30 cellular contexts compared by ENCODE assay signal in the genomic region with DNA sequence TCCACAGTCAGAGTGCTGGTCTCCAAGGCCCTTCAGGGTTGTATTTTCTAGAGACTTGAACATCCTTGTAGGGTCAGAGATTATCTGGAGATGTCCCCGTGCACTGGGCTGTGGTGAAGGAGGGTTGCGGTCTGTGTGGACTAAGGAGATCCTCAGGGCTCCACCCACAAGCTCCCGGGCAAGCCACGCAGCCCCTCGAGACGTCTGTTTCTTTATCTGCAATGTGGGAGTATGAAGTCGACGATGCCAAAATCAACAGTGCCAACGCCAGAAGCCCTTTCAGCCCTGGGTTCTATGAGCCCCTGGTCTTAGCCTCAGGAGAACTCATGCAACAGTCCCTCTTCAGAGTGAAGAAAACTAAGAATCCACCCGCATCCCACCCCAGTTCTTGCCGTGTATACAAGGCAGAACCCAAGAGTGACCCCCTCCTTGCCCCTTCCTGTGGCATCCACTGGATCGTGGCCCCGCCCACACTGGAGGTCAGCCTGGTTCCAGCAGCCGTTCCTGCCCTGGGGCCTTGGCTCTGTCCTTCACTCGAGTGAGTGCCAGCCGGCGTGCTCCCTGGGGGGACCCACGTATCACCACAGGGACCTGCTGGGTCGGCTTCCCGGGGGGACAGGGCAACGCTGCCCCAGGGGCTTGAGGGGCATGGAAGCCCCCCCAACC. TPM values are rescaled to one million over a fixed set of nuclear protein-coding genes. Genes with fewer than 3 reads are reported as not detected.
DNase-seq lines count a peak whose midpoint lies in the region; ATAC-seq, FAIRE-seq and TF ChIP-seq lines count a peak whose summit lies in the region.
"Had no signal": no experiment of that assay in that cellular context is flagged by ENCODE, and none has a peak within 500 bp of the region (broad histone marks: within the 10 kb centered on the region; RNA-seq: fewer than 3 reads in every experiment).

No MANE protein-coding gene starts in this region.

- H2AK5ac ChIP-seq in H9 (ENCODE audit: insufficient read length, low read length), result no peak overlapping the region

- TF ChIP-seq POLR2A in A549 (IDR thresholded peaks at IDR 0.05; ENCODE audit: low read length) (no peak), adrenal gland (IDR thresholded peaks at IDR 0.05) (no peak)

- FAIRE-seq in A549 (lab: Jason Lieb, UNC), result no peak
- FAIRE-seq: A204.1, GM12878, H1, K562, RCC 7860 had no signal

- H3K9ac ChIP-seq in H9 (ENCODE audit: extremely low read depth, insufficient read length, low read length), result no peak overlapping the region

- no peak overlapping the region for H4K8ac ChIP-seq in H9 (replicated peaks; ENCODE audit: insufficient read length, low read depth, low read length)

- H3K79me1 ChIP-seq in H9 (ENCODE audit: insufficient read depth, low read depth, low read length, poor library complexity, severe bottlenecking), result no peaks in the 10 kb centered on the region

- no peak overlapping the region for H4K91ac ChIP-seq in H9 (ENCODE audit: insufficient read length, low read depth, low read length)

- H3K27me3 ChIP-seq in adrenal gland (peaks cover 6% of the 10 kb centered on the region), osteoblast (ENCODE audit: insufficient read depth, low read length) (peaks cover 11% of the 10 kb centered on the region), H9 (ENCODE audit: insufficient read depth, low read length) (peaks cover 16% of the 10 kb centered on the region)

- no peak overlapping the region for H3K27ac Mint-ChIP-seq in H9
- H3K27ac Mint-ChIP-seq: CD8-positive, alpha-beta T cell had no signal

- no peak overlapping the region for H2BK20ac ChIP-seq in H9 (ENCODE audit: low read depth, low read length, poor library complexity, severe bottlenecking)

- intact Hi-C loops in adrenal gland (cut with DNase I), result no loop called here

- no peak overlapping the region for H3K4me3 ChIP-seq in A549
- H3K4me3 ChIP-seq in HEK293 (ENCODE audit: low read depth, low read length), result no peak overlapping the region
- no peak overlapping the region for H3K4me3 ChIP-seq in adrenal gland
- no peak overlapping the region for H3K4me3 ChIP-seq in osteoblast (ENCODE audit: insufficient read depth, low read length)
- H3K4me3 ChIP-seq: GM12878, K562, SJSA1 had no signal

- no peaks in the 10 kb centered on the region; a peak in 1 of 7 replicates for H3K36me3 Mint-ChIP-seq in H9 (ENCODE audit: insufficient read depth in 1 of 3, low read depth in 3 of 3)
- H3K36me3 Mint-ChIP-seq: CD8-positive, alpha-beta T cell had no signal

- CTCF ChIA-PET in A549 (lab: Yijun Ruan, JAX) (interaction anchor here (1.4 to 7.4 kb wide), 5 partner anchors 9 to 657 kb away, joined by 4 to 55 read pairs (median 8); no protein-coding TSS in a partner anchor), HEK293 (lab: Yijun Ruan, JAX) (no interaction called here)

- no peak overlapping the region for H3K4ac ChIP-seq in H9 (ENCODE audit: low read depth, low read length)

- H3K4me3 Mint-ChIP-seq in H9, result no peak overlapping the region
- H3K4me3 Mint-ChIP-seq: CD8-positive, alpha-beta T cell had no signal

- no peak for DNase-seq in A549 (ENCODE audit: low read depth in 1 of 2, low spot score in 1 of 2)
- DNase-seq in adrenal gland, result peak in 4 of 7 donors; percentile 38 to 62 (median 60)
- peak; percentile 54 for DNase-seq in osteoblast (ENCODE audit: insufficient read length, low spot score, missing footprints)
- no peak for DNase-seq in H9
- DNase-seq in activated effector memory CD4-positive, alpha-beta T cell treated with anti-CD3 and anti-CD28 coated beads, Interleukin-2, amount 50 U/mL, for 16 hours, result no peak
- no peak for DNase-seq in activated CD8-positive, alpha-beta memory T cell treated with anti-CD3 and anti-CD28 coated beads for 24 hours
- DNase-seq: AML-193; CD8-positive, alpha-beta T cell; DMS 273 treated with DMSO at 0.1 percent for 48 hours; DMS79; EL; GDM1; Kasumi-1; NCI-H2029; NCI-H446 treated with DMSO at 0.1 percent for 48 hours; NCI-H526; NCI-H82 had no signal

- no peak overlapping the region for H3K23ac ChIP-seq in H9 (ENCODE audit: insufficient read length, low read depth, low read length)

- H3K56ac ChIP-seq in H9 (ENCODE audit: insufficient read length, low read depth, low read length), result no peak overlapping the region

- H3K36me3 ChIP-seq in HEK293 (ENCODE audit: control insufficient read depth in 2 of 2, insufficient read depth in 1 of 2, low read length in 2 of 2) (no peaks in the 10 kb centered on the region), adrenal gland (replicated peaks in 1 of 2) (no peaks in the 10 kb centered on the region), osteoblast (ENCODE audit: insufficient read depth, low read length) (no peaks in the 10 kb centered on the region)
- H3K36me3 ChIP-seq: SJSA1 had no signal

- TF ChIP-seq CTCF in A549 (IDR thresholded peaks at IDR 0.05) (no peak), HEK293 (tag by site-specific recombination; IDR thresholded peaks at IDR 0.05) (no peak), adrenal gland (IDR thresholded peaks at IDR 0.05) (no peak), osteoblast (IDR thresholded peaks at IDR 0.05; ENCODE audit: extremely low read depth, low read depth, low read length) (no peak), H9 (conservative IDR thresholded peaks at IDR 0.05) (no peak)

- H3K23me2 ChIP-seq in H9 (ENCODE audit: insufficient read length, low read depth, low read length, poor library complexity, severe bottlenecking), result peaks cover 3% of the 10 kb centered on the region

- H3K14ac ChIP-seq in H9 (ENCODE audit: insufficient read depth, low read length), result no peak overlapping the region

- TF ChIP-seq EP300 in A549 (IDR thresholded peaks at IDR 0.05), result no peak

- H3K18ac ChIP-seq in H9 (ENCODE audit: insufficient read length, low read depth, low read length), result no peak overlapping the region

- H3K4me2 ChIP-seq in A549 (no peak overlapping the region), osteoblast (ENCODE audit: insufficient read depth, low read length) (no peak overlapping the region), H9 (ENCODE audit: insufficient read depth, insufficient read length, low read length) (no peak overlapping the region)

- H3K79me2 ChIP-seq in osteoblast (ENCODE audit: insufficient read depth, low read length), result no peaks in the 10 kb centered on the region
- H3K79me2 ChIP-seq in H9 (ENCODE audit: insufficient read depth, low read length), result no peaks in the 10 kb centered on the region

- H2BK12ac ChIP-seq in H9 (ENCODE audit: insufficient read length, low read depth, low read length), result no peak overlapping the region

- no peak overlapping the region for H3T11ph ChIP-seq in H9 (ENCODE audit: low read length)

- H2BK15ac ChIP-seq in H9 (ENCODE audit: low read depth, low read length), result no peak overlapping the region

- no peaks in the 10 kb centered on the region for H3K9me3 Mint-ChIP-seq in H9
- H3K9me3 Mint-ChIP-seq: CD8-positive, alpha-beta T cell had no signal

- peaks cover 0 to 15% of the 10 kb centered on the region in 2 experiments; a peak in 2 of 4 replicates for H3K4me1 Mint-ChIP-seq in H9

- ATAC-seq in A549 (no peak), HG02981 (IDR thresholded peaks at IDR 0.05; ENCODE audit: unreplicated experiment) (no peak)
- ATAC-seq: CD8-positive, alpha-beta T cell; GM12878; HCT116; K562 had no signal

- no peak overlapping the region for H2BK5ac ChIP-seq in H9 (ENCODE audit: insufficient read length, low read length)

- H3K27ac ChIP-seq in A549 (peak overlapping the region; percentile 18 to 88; a peak in 4 of 6 replicates), HEK293 (ENCODE audit: extremely low read depth, low read depth, low read length) (no peak overlapping the region), adrenal gland (no peak overlapping the region), osteoblast (ENCODE audit: low read depth, low read length) (no peak overlapping the region), H9 (ENCODE audit: insufficient read length, low read depth, low read length) (no peak overlapping the region)
- H3K27ac ChIP-seq: C4-2B, HL-60, SJSA1 had no signal

- H2AFZ ChIP-seq in osteoblast (ENCODE audit: low read length) (no peak overlapping the region), H9 (ENCODE audit: low read length) (no peak overlapping the region)

- no peak overlapping the region for H2BK120ac ChIP-seq in H9 (ENCODE audit: low read depth, low read length, poor library complexity, severe bottlenecking)

- 74% methylated on average over 19 of the region's 21 CpGs for whole genome bisulfite sequencing in A549 (ENCODE audit: missing lambda C conversion rate)
- WGBS in adrenal gland, 4 donors, result 42 to 56% (median 49%) methylated on average over 9 to 21 of the region's 21 CpGs
- no CpG with 5 or more reads among the region's 21 CpGs for WGBS in H9 (ENCODE audit: extremely low coverage, insufficient read length, low lambda C conversion rate)

- TF ChIP-seq RAD21 in A549 (conservative IDR thresholded peaks at IDR 0.05 in 1 of 2, IDR thresholded peaks at IDR 0.05 in 1 of 2), result no peak

- POLR2A ChIA-PET in A549 (lab: Yijun Ruan, JAX), result no interaction called here
- POLR2A ChIA-PET in HEK293 (lab: Yijun Ruan, JAX), result no interaction called here

- H3K27me3 Mint-ChIP-seq in H9 (ENCODE audit: low read depth), result peaks cover 39% of the 10 kb centered on the region

- H3K9me3 ChIP-seq in A549, result no peaks in the 10 kb centered on the region; the same call in 2 of the 3 replicates
- H3K9me3 ChIP-seq in HEK293 (ENCODE audit: control insufficient read depth, insufficient read depth, low read depth, low read length), result no peaks in the 10 kb centered on the region
- H3K9me3 ChIP-seq in adrenal gland (replicated peaks in 1 of 3), result no peaks in the 10 kb centered on the region
- no peaks in the 10 kb centered on the region for H3K9me3 ChIP-seq in osteoblast (ENCODE audit: low read depth, low read length)
- H3K9me3 ChIP-seq in H9 (ENCODE audit: control insufficient read depth, low read depth, low read length), result no peaks in the 10 kb centered on the region
- H3K9me3 ChIP-seq: SJSA1 had no signal

- no peaks in the 10 kb centered on the region for H4K20me1 ChIP-seq in osteoblast (ENCODE audit: insufficient read depth, low read length)
- no peaks in the 10 kb centered on the region for H4K20me1 ChIP-seq in H9 (ENCODE audit: control insufficient read depth, insufficient read depth, insufficient read length)

- peaks cover 13% of the 10 kb centered on the region for H3K4me1 ChIP-seq in A549
- H3K4me1 ChIP-seq in HEK293 (ENCODE audit: control insufficient read depth, insufficient read depth, low read length), result no peaks in the 10 kb centered on the region
- H3K4me1 ChIP-seq in adrenal gland (replicated peaks in 1 of 2), result peaks cover 5 to 7% of the 10 kb centered on the region in 2 donors
- H3K4me1 ChIP-seq in osteoblast (ENCODE audit: insufficient read depth, low read length), result no peaks in the 10 kb centered on the region
- H3K4me1 ChIP-seq in H9 (ENCODE audit: insufficient read depth, low read length), result no peaks in the 10 kb centered on the region
- H3K4me1 ChIP-seq: SJSA1 had no signal

- no peak overlapping the region for H4K5ac ChIP-seq in H9 (ENCODE audit: insufficient read length, low read depth, low read length)

RNA-seq across cellular contexts. Expression of a gene that starts 6.0 kb away (rescaled TPM):
- polyA plus RNA-seq in A549 (2011; rRNA removed) (0.78 and 0.84 TPM in 2 replicates), A549 (2017; fragmentation: RNase III; extraction: RNeasy Plus Mini Kit Qiagen cat#74134 plus additional on column Dnase treatment) (0.79 to 1.2 TPM (median 1.2 TPM) in 3 replicates), adrenal gland (10 to 100 TPM in 1 of 3 donors, 1 to 10 TPM in 2; 3.0 to 13.7 (median 7.0) TPM)
- polyA plus RNA-seq in A549 (2012; cell fraction: cytosol; rRNA removed), result 0.41 and 0.52 TPM in 2 replicates
- polyA plus RNA-seq in A549 (2012; cell fraction: nucleus; rRNA removed), result 0.49 and 0.78 TPM in 2 replicates
- polyA minus RNA-seq in A549 (2011; rRNA and poly(A)+ RNA removed), result 0.50 and 1.6 TPM in 2 replicates
- total RNA-seq in adrenal gland (10 to 100 TPM in 5 of 8 donors, 1 to 10 TPM in 3; 3.3 to 38.0 (median 15.2) TPM), osteoblast (not detected in 2 replicates), H9 (2021) (0.07 and 0.09 TPM in 2 replicates)
- total RNA-seq: CD8-positive, alpha-beta T cell; GM12878; H1; MCF 10A; OCI-LY7; SJSA1 had no signal
- polyA plus RNA-seq: GM12878, H1, K562 had no signal

Comparison
In these comparisons a context has a peak if more than half of its experiments do, and no peak if none do; other contexts are left out.
1. DNase-seq: peak in adrenal gland (4 of 7) and osteoblast (single experiment); none in A549 (0 of 2), H9 (single experiment), activated effector memory CD4-positive, alpha-beta T cell treated with anti-CD3 and anti-CD28 coated beads, Interleukin-2, amount 50 U/mL, for 16 hours (single experiment) and activated CD8-positive, alpha-beta memory T cell treated with anti-CD3 and anti-CD28 coated beads for 24 hours (single experiment).
2. H3K27ac ChIP-seq: peak in A549 (2 of 2); none in HEK293 (single experiment), adrenal gland (0 of 5), osteoblast (single experiment) and H9 (single experiment).